Comparison of ENCODE assay signal across 4 cellular contexts in genomic region chr10:18723801-18724200, GRCh38.
"Had no signal": no experiment of that assay in that cellular context is flagged by ENCODE, and none has a peak within 500 bp of the region (broad histone marks: within the 10 kb centered on the region; RNA-seq: fewer than 3 reads in every experiment).

No MANE protein-coding gene starts in this region.

- H3K4me3 Mint-ChIP-seq: GM23338, H9 had no signal

- H2AFZ ChIP-seq: GM23338 had no signal

- H3K4me3 ChIP-seq: GM23338 had no signal

- H3K4me1 Mint-ChIP-seq: GM23338, H9 had no signal

- H3K4me2 ChIP-seq: GM23338 had no signal

- ATAC-seq: GM23338 had no signal

- DNase-seq: H9, HCEC 1CT, IMR-90 had no signal

- H3K9me3 Mint-ChIP-seq: H9 had no signal

- H3K27ac Mint-ChIP-seq: GM23338, H9 had no signal
